19 cellular contexts compared by ENCODE assay signal in the genomic region with DNA sequence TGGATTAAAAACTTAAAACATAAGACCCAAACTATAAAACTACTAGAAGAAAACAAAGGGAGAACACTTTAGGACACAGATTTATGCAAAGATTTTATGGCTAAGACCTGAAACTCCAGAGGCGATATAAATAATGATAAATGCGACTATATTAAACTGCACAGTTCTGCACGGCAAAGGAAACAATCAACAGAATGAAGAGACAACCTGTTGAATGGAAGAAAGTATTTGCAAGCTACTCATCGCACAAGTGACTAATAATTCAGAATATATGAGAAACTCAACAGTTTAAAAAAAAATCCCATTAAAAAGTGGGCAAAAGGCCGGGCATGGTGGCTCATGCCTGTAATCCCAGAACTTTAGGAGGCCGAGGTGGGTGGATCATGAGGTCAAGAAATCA.
DNase-seq lines count a peak whose midpoint lies in the region; ATAC-seq, FAIRE-seq and TF ChIP-seq lines count a peak whose summit lies in the region.
"Had no signal": no experiment of that assay in that cellular context is flagged by ENCODE, and none has a peak within 500 bp of the region (broad histone marks: within the 10 kb centered on the region; RNA-seq: fewer than 3 reads in every experiment).

No MANE protein-coding gene starts in this region.

- peak; percentile 11 for FAIRE-seq in GM19239 (lab: Jason Lieb, UNC)
- FAIRE-seq: A549, G401.6 had no signal

- WGBS in adrenal gland, 4 donors, result 94 to 99% (median 97%) methylated on average over 6 of the region's 6 CpGs
- WGBS in ovary, 3 donors, result 97 to 99% (median 98%) methylated on average over 6 of the region's 6 CpGs

- no peak for TF ChIP-seq CTCF in CD14-positive monocyte (IDR thresholded peaks at IDR 0.05)
- TF ChIP-seq CTCF in adrenal gland (IDR thresholded peaks at IDR 0.05), result no peak
- no peak for TF ChIP-seq CTCF in ovary (IDR thresholded peaks at IDR 0.05)
- no peak for TF ChIP-seq CTCF in WERI-Rb-1 (IDR thresholded peaks at IDR 0.05; ENCODE audit: low read depth, low read length)

- H3K36me3 Mint-ChIP-seq in CD14-positive monocyte, result peaks cover 14 to 16% of the 10 kb centered on the region in 2 donors
- H3K36me3 Mint-ChIP-seq in activated CD8-positive, alpha-beta T cell treated with anti-CD3 and anti-CD28 coated beads, Interleukin-2, amount 10 ng/mL, durations not matched to agents 7 days and 5 days (ENCODE audit: low read depth), result peaks cover 29% of the 10 kb centered on the region
- no peaks in the 10 kb centered on the region for H3K36me3 Mint-ChIP-seq in immature natural killer cell

- H3K4me1 ChIP-seq in adrenal gland (replicated peaks in 1 of 2) (no peaks in the 10 kb centered on the region), ovary (ENCODE audit: insufficient read depth) (no peaks in the 10 kb centered on the region)

- DNase-seq in CD14-positive monocyte (ENCODE audit: low spot score) (no peak), GM19239 (ENCODE audit: insufficient read length, low spot score) (no peak), immature natural killer cell (no peak), adrenal gland (no peak), AG20443 (ENCODE audit: low spot score) (no peak), ovary (no peak), WERI-Rb-1 (no peak)
- DNase-seq in activated CD8-positive, alpha-beta T cell treated with anti-CD3 and anti-CD28 coated beads, Interleukin-2, amount 10 ng/mL, durations not matched to agents 7 days and 5 days, result no peak
- DNase-seq: MM.1S, NCI-H1092, NCI-H1436 treated with DMSO at 0.1 percent for 48 hours, NCI-H2029, NCI-H345, NCI-H524 treated with DMSO at 0.1 percent for 48 hours, PC-9 had no signal

- H3K9me3 ChIP-seq in adrenal gland (replicated peaks in 1 of 3) (peaks cover 0 to 10% (median 0%) of the 10 kb centered on the region in 3 donors), ovary (no peaks in the 10 kb centered on the region), WERI-Rb-1 (ENCODE audit: severe bottlenecking) (no peaks in the 10 kb centered on the region)

- TF ChIP-seq EP300 in ovary (IDR thresholded peaks at IDR 0.05), result no peak

- H3K27ac Mint-ChIP-seq in CD14-positive monocyte (peak overlapping the region; percentile 4 to 84 (median 71)), immature natural killer cell (peak overlapping the region in 3 of 6 donors; percentile 0 to 41 (median 31))
- peak overlapping the region; percentile 6 for H3K27ac Mint-ChIP-seq in activated CD8-positive, alpha-beta T cell treated with anti-CD3 and anti-CD28 coated beads, Interleukin-2, amount 10 ng/mL, durations not matched to agents 7 days and 5 days

- intact Hi-C loops in CD14-positive monocyte (cut with micrococcal nuclease) (no loop called here), adrenal gland (cut with DNase I) (no loop called here), ovary (cut with DNase I) (no loop called here)

- H3K27me3 Mint-ChIP-seq in CD14-positive monocyte (ENCODE audit: low read depth in 3 of 3) (peaks cover 0 to 9% (median 4%) of the 10 kb centered on the region in 3 donors), immature natural killer cell (ENCODE audit: low read depth in 3 of 3) (peaks cover 2 to 29% (median 4%) of the 10 kb centered on the region in 3 donors)
- H3K27me3 Mint-ChIP-seq in activated CD8-positive, alpha-beta T cell treated with anti-CD3 and anti-CD28 coated beads, Interleukin-2, amount 10 ng/mL, durations not matched to agents 7 days and 5 days (ENCODE audit: low read depth), result no peaks in the 10 kb centered on the region

- CTCF ChIA-PET in activated CD8-positive, alpha-beta T cell treated with anti-CD3 and anti-CD28 coated beads, Interleukin-2, amount 10 ng/mL, durations not matched to agents 7 days and 5 days (lab: Charles Lee), result no interaction called here

- ATAC-seq in activated CD8-positive, alpha-beta T cell treated with anti-CD3 and anti-CD28 coated beads, Interleukin-2, amount 10 ng/mL, durations not matched to agents 7 days and 5 days, result no peak
- ATAC-seq: A549, HCT116 had no signal

- H3K4me1 Mint-ChIP-seq in CD14-positive monocyte (peaks cover 62% of the 10 kb centered on the region), immature natural killer cell (peaks cover 42 to 49% of the 10 kb centered on the region in 2 donors)
- H3K4me1 Mint-ChIP-seq in activated CD8-positive, alpha-beta T cell treated with anti-CD3 and anti-CD28 coated beads, Interleukin-2, amount 10 ng/mL, durations not matched to agents 7 days and 5 days (ENCODE audit: low read depth), result peaks cover 46% of the 10 kb centered on the region

- H3K4me3 ChIP-seq in adrenal gland (no peak overlapping the region), ovary (no peak overlapping the region), WERI-Rb-1 (ENCODE audit: low read depth, low read length) (no peak overlapping the region)
- H3K4me3 ChIP-seq: A549, BLaER1, PC-9 had no signal

- peak overlapping the region in 1 of 2 donors; percentile 71 for H3K4me3 Mint-ChIP-seq in CD14-positive monocyte
- H3K4me3 Mint-ChIP-seq in activated CD8-positive, alpha-beta T cell treated with anti-CD3 and anti-CD28 coated beads, Interleukin-2, amount 10 ng/mL, durations not matched to agents 7 days and 5 days, result no peak overlapping the region
- peak overlapping the region; percentile 42 to 75 (median 51) for H3K4me3 Mint-ChIP-seq in immature natural killer cell

- POLR2A ChIA-PET in activated CD8-positive, alpha-beta T cell treated with anti-CD3 and anti-CD28 coated beads, Interleukin-2, amount 10 ng/mL, durations not matched to agents 7 days and 5 days (lab: Charles Lee), result no interaction called here

- H3K9me3 Mint-ChIP-seq in CD14-positive monocyte (peaks cover 6 to 13% (median 10%) of the 10 kb centered on the region in 7 donors), immature natural killer cell (peaks cover 0 to 2% (median 0%) of the 10 kb centered on the region in 6 donors)
- H3K9me3 Mint-ChIP-seq in activated CD8-positive, alpha-beta T cell treated with anti-CD3 and anti-CD28 coated beads, Interleukin-2, amount 10 ng/mL, durations not matched to agents 7 days and 5 days (ENCODE audit: insufficient read depth), result peaks cover 19% of the 10 kb centered on the region

- H3K36me3 ChIP-seq in adrenal gland (replicated peaks in 1 of 2) (no peaks in the 10 kb centered on the region), ovary (no peaks in the 10 kb centered on the region), WERI-Rb-1 (no peaks in the 10 kb centered on the region)

- no peak for TF ChIP-seq POLR2A in adrenal gland (IDR thresholded peaks at IDR 0.05)
- TF ChIP-seq POLR2A in ovary (IDR thresholded peaks at IDR 0.05), result no peak

- H3K27ac ChIP-seq in adrenal gland (no peak overlapping the region), ovary (no peak overlapping the region), WERI-Rb-1 (no peak overlapping the region)
- H3K27ac ChIP-seq: A549, BLaER1, PC-9 had no signal

- no peaks in the 10 kb centered on the region for H3K27me3 ChIP-seq in adrenal gland
- no peaks in the 10 kb centered on the region for H3K27me3 ChIP-seq in ovary
- H3K27me3 ChIP-seq in WERI-Rb-1 (ENCODE audit: insufficient read depth, low read depth, severe bottlenecking), result no peaks in the 10 kb centered on the region
- H3K27me3 ChIP-seq: BLaER1 had no signal
